In the genomic region with DNA sequence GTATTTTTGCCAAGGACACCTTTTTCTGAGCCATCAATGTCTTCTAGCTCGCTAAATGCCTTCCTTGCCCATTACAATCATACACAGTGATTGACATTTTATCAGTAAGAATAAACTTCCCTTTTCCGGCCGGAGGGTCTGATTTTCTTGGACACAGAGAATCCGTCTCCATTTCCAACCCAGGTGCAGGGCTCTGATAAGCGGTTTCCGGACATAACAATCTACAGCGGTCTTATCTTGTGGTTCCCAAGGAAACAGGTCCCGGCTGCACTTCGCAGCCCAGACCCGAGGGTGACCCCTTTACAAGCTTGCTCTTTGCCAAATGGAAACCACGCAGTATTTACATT, we compare ENCODE assay signal across 1 cellular context.
A peak's percentile ranks its signal among the peaks of the same experiment; 100 is the strongest.
TF ChIP-seq lines count a peak whose summit lies in the region.

No MANE protein-coding gene starts in this region.

TF ChIP-seq in K562, 482 proteins besides CTCF, POLR2A, EP300 and RAD21 (continued from another document and continues in another):
- TF ChIP-seq, protein P1, sequence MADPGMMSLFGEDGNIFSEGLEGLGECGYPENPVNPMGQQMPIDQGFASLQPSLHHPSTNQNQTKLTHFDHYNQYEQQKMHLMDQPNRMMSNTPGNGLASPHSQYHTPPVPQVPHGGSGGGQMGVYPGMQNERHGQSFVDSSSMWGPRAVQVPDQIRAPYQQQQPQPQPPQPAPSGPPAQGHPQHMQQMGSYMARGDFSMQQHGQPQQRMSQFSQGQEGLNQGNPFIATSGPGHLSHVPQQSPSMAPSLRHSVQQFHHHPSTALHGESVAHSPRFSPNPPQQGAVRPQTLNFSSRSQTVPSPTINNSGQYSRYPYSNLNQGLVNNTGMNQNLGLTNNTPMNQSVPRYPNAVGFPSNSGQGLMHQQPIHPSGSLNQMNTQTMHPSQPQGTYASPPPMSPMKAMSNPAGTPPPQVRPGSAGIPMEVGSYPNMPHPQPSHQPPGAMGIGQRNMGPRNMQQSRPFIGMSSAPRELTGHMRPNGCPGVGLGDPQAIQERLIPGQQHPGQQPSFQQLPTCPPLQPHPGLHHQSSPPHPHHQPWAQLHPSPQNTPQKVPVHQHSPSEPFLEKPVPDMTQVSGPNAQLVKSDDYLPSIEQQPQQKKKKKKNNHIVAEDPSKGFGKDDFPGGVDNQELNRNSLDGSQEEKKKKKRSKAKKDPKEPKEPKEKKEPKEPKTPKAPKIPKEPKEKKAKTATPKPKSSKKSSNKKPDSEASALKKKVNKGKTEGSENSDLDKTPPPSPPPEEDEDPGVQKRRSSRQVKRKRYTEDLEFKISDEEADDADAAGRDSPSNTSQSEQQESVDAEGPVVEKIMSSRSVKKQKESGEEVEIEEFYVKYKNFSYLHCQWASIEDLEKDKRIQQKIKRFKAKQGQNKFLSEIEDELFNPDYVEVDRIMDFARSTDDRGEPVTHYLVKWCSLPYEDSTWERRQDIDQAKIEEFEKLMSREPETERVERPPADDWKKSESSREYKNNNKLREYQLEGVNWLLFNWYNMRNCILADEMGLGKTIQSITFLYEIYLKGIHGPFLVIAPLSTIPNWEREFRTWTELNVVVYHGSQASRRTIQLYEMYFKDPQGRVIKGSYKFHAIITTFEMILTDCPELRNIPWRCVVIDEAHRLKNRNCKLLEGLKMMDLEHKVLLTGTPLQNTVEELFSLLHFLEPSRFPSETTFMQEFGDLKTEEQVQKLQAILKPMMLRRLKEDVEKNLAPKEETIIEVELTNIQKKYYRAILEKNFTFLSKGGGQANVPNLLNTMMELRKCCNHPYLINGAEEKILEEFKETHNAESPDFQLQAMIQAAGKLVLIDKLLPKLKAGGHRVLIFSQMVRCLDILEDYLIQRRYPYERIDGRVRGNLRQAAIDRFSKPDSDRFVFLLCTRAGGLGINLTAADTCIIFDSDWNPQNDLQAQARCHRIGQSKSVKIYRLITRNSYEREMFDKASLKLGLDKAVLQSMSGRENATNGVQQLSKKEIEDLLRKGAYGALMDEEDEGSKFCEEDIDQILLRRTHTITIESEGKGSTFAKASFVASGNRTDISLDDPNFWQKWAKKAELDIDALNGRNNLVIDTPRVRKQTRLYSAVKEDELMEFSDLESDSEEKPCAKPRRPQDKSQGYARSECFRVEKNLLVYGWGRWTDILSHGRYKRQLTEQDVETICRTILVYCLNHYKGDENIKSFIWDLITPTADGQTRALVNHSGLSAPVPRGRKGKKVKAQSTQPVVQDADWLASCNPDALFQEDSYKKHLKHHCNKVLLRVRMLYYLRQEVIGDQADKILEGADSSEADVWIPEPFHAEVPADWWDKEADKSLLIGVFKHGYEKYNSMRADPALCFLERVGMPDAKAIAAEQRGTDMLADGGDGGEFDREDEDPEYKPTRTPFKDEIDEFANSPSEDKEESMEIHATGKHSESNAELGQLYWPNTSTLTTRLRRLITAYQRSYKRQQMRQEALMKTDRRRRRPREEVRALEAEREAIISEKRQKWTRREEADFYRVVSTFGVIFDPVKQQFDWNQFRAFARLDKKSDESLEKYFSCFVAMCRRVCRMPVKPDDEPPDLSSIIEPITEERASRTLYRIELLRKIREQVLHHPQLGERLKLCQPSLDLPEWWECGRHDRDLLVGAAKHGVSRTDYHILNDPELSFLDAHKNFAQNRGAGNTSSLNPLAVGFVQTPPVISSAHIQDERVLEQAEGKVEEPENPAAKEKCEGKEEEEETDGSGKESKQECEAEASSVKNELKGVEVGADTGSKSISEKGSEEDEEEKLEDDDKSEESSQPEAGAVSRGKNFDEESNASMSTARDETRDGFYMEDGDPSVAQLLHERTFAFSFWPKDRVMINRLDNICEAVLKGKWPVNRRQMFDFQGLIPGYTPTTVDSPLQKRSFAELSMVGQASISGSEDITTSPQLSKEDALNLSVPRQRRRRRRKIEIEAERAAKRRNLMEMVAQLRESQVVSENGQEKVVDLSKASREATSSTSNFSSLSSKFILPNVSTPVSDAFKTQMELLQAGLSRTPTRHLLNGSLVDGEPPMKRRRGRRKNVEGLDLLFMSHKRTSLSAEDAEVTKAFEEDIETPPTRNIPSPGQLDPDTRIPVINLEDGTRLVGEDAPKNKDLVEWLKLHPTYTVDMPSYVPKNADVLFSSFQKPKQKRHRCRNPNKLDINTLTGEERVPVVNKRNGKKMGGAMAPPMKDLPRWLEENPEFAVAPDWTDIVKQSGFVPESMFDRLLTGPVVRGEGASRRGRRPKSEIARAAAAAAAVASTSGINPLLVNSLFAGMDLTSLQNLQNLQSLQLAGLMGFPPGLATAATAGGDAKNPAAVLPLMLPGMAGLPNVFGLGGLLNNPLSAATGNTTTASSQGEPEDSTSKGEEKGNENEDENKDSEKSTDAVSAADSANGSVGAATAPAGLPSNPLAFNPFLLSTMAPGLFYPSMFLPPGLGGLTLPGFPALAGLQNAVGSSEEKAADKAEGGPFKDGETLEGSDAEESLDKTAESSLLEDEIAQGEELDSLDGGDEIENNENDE (IDR thresholded peaks at IDR 0.05; ENCODE audit: low read depth, low read length) = no peak
- TF ChIP-seq ZNF586 (CRISPR knock-in tag; conservative IDR thresholded peaks at IDR 0.05) = no peak
- no peak for TF ChIP-seq HNRNPUL1 (IDR thresholded peaks at IDR 0.05; ENCODE audit: low read length)
- TF ChIP-seq ZNF143 (CRISPR knock-in tag; IDR thresholded peaks at IDR 0.05) = no peak
- TF ChIP-seq, protein P2, sequence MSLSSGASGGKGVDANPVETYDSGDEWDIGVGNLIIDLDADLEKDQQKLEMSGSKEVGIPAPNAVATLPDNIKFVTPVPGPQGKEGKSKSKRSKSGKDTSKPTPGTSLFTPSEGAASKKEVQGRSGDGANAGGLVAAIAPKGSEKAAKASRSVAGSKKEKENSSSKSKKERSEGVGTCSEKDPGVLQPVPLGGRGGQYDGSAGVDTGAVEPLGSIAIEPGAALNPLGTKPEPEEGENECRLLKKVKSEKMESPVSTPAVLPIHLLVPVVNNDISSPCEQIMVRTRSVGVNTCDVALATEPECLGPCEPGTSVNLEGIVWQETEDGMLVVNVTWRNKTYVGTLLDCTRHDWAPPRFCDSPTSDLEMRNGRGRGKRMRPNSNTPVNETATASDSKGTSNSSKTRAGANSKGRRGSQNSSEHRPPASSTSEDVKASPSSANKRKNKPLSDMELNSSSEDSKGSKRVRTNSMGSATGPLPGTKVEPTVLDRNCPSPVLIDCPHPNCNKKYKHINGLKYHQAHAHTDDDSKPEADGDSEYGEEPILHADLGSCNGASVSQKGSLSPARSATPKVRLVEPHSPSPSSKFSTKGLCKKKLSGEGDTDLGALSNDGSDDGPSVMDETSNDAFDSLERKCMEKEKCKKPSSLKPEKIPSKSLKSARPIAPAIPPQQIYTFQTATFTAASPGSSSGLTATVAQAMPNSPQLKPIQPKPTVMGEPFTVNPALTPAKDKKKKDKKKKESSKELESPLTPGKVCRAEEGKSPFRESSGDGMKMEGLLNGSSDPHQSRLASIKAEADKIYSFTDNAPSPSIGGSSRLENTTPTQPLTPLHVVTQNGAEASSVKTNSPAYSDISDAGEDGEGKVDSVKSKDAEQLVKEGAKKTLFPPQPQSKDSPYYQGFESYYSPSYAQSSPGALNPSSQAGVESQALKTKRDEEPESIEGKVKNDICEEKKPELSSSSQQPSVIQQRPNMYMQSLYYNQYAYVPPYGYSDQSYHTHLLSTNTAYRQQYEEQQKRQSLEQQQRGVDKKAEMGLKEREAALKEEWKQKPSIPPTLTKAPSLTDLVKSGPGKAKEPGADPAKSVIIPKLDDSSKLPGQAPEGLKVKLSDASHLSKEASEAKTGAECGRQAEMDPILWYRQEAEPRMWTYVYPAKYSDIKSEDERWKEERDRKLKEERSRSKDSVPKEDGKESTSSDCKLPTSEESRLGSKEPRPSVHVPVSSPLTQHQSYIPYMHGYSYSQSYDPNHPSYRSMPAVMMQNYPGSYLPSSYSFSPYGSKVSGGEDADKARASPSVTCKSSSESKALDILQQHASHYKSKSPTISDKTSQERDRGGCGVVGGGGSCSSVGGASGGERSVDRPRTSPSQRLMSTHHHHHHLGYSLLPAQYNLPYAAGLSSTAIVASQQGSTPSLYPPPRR (CRISPR knock-in tag; IDR thresholded peaks at IDR 0.05; ENCODE audit: borderline replicate concordance) = 0 out of 2 replicates have a peak, but pooled peaks have one; percentile 73
- TF ChIP-seq ZNF311 (CRISPR knock-in tag; IDR thresholded peaks at IDR 0.05) = peak; percentile 87
- TF ChIP-seq PYGO2 (tag; IDR thresholded peaks at IDR 0.05) = peak; percentile 92
- peak; percentile 95 for TF ChIP-seq CC2D1A (IDR thresholded peaks at IDR 0.05)
- TF ChIP-seq, protein P3, sequence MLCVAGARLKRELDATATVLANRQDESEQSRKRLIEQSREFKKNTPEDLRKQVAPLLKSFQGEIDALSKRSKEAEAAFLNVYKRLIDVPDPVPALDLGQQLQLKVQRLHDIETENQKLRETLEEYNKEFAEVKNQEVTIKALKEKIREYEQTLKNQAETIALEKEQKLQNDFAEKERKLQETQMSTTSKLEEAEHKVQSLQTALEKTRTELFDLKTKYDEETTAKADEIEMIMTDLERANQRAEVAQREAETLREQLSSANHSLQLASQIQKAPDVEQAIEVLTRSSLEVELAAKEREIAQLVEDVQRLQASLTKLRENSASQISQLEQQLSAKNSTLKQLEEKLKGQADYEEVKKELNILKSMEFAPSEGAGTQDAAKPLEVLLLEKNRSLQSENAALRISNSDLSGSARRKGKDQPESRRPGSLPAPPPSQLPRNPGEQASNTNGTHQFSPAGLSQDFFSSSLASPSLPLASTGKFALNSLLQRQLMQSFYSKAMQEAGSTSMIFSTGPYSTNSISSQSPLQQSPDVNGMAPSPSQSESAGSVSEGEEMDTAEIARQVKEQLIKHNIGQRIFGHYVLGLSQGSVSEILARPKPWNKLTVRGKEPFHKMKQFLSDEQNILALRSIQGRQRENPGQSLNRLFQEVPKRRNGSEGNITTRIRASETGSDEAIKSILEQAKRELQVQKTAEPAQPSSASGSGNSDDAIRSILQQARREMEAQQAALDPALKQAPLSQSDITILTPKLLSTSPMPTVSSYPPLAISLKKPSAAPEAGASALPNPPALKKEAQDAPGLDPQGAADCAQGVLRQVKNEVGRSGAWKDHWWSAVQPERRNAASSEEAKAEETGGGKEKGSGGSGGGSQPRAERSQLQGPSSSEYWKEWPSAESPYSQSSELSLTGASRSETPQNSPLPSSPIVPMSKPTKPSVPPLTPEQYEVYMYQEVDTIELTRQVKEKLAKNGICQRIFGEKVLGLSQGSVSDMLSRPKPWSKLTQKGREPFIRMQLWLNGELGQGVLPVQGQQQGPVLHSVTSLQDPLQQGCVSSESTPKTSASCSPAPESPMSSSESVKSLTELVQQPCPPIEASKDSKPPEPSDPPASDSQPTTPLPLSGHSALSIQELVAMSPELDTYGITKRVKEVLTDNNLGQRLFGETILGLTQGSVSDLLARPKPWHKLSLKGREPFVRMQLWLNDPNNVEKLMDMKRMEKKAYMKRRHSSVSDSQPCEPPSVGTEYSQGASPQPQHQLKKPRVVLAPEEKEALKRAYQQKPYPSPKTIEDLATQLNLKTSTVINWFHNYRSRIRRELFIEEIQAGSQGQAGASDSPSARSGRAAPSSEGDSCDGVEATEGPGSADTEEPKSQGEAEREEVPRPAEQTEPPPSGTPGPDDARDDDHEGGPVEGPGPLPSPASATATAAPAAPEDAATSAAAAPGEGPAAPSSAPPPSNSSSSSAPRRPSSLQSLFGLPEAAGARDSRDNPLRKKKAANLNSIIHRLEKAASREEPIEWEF (CRISPR knock-in tag; IDR thresholded peaks at IDR 0.05) = peak; percentile 93
- peak; percentile 90 to 93 for TF ChIP-seq ETV6 (IDR thresholded peaks at IDR 0.05; ENCODE audit: borderline replicate concordance in 1 of 2, low read depth in 2 of 2, low read length in 1 of 2)
- TF ChIP-seq ETV6 (CRISPR knock-in tag; IDR thresholded peaks at IDR 0.05; ENCODE audit: borderline replicate concordance) = no peak
- TF ChIP-seq, protein P4, sequence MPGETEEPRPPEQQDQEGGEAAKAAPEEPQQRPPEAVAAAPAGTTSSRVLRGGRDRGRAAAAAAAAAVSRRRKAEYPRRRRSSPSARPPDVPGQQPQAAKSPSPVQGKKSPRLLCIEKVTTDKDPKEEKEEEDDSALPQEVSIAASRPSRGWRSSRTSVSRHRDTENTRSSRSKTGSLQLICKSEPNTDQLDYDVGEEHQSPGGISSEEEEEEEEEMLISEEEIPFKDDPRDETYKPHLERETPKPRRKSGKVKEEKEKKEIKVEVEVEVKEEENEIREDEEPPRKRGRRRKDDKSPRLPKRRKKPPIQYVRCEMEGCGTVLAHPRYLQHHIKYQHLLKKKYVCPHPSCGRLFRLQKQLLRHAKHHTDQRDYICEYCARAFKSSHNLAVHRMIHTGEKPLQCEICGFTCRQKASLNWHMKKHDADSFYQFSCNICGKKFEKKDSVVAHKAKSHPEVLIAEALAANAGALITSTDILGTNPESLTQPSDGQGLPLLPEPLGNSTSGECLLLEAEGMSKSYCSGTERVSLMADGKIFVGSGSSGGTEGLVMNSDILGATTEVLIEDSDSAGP (CRISPR knock-in tag; IDR thresholded peaks at IDR 0.05) = no peak
- TF ChIP-seq, protein P5, sequence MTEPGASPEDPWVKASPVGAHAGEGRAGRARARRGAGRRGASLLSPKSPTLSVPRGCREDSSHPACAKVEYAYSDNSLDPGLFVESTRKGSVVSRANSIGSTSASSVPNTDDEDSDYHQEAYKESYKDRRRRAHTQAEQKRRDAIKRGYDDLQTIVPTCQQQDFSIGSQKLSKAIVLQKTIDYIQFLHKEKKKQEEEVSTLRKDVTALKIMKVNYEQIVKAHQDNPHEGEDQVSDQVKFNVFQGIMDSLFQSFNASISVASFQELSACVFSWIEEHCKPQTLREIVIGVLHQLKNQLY (CRISPR knock-in tag; conservative IDR thresholded peaks at IDR 0.05) = no peak
- TF ChIP-seq KLF16 (IDR thresholded peaks at IDR 0.05) = peak; percentile 97
- peak; percentile 90 to 91; a peak in 2 of 4 replicates for TF ChIP-seq ARNT (IDR thresholded peaks at IDR 0.05)
- TF ChIP-seq, protein P6, sequence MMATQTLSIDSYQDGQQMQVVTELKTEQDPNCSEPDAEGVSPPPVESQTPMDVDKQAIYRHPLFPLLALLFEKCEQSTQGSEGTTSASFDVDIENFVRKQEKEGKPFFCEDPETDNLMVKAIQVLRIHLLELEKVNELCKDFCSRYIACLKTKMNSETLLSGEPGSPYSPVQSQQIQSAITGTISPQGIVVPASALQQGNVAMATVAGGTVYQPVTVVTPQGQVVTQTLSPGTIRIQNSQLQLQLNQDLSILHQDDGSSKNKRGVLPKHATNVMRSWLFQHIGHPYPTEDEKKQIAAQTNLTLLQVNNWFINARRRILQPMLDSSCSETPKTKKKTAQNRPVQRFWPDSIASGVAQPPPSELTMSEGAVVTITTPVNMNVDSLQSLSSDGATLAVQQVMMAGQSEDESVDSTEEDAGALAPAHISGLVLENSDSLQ (IDR thresholded peaks at IDR 0.05) = peak; percentile 93
- TF ChIP-seq ERF (CRISPR knock-in tag; IDR thresholded peaks at IDR 0.05) = 0 out of 2 replicates have a peak, but pooled peaks have one; percentile 39
- TF ChIP-seq TCF7 (IDR thresholded peaks at IDR 0.05; ENCODE audit: borderline replicate concordance) = peak; percentile 91; the same call in 1 of the 2 replicates
- peak; percentile 80; the same call in 1 of the 2 replicates for TF ChIP-seq SMAD3 (CRISPR knock-in tag; conservative IDR thresholded peaks at IDR 0.05)
- TF ChIP-seq STAT5B (CRISPR knock-in tag; IDR thresholded peaks at IDR 0.05) = no peak
- peak; percentile 89 for TF ChIP-seq ELF1 (tag; IDR thresholded peaks at IDR 0.05)
